ENCODE assay signal across 30 cellular contexts in the genomic region with DNA sequence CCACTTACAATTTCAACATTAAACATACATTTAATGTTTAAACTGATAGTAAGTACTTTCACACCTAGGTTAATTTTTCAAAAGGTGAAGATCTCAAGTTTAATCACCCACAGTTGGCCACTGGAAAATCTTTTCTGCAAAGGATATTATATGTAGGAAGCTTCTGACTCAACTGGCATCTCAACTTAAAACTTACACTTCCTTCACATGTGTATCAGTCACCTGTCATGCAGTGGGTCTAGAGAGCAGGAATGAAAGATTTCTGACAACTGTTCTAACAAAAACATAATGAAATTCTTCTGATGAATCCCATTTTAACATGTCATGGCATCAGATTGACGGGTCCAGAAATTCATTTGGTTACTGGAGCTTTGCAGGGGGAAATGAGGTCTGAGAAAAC.
"Had no signal": no experiment of that assay in that cellular context is flagged by ENCODE, and none has a peak within 500 bp of the region (broad histone marks: within the 10 kb centered on the region; RNA-seq: fewer than 3 reads in every experiment).

No MANE protein-coding gene starts in this region.

- H3K9me3 Mint-ChIP-seq: nephron progenitor cell; stimulated activated naive B cell treated with anti-CD40 and anti-IgM and Interleukin-4, amounts not matched to agents 10 μg/mL and 1 μg/mL and 100 μg/mL, for 72 hours had no signal

- H3K36me3 Mint-ChIP-seq: immature natural killer cell; naive B cell; natural killer cell; stimulated activated naive B cell treated with anti-CD40 and anti-IgM and Interleukin-4, amounts not matched to agents 10 μg/mL and 1 μg/mL and 100 μg/mL, for 72 hours had no signal

- ATAC-seq: left colon; left lung; lower lobe of right lung; natural killer cell; right cardiac atrium; sciatic nerve; stimulated activated naive B cell treated with anti-CD40 and anti-IgM and Interleukin-4, amounts not matched to agents 10 μg/mL and 1 μg/mL and 100 μg/mL, for 72 hours had no signal

- H3K4me1 Mint-ChIP-seq: immature natural killer cell; naive B cell; natural killer cell; stimulated activated naive B cell treated with anti-CD40 and anti-IgM and Interleukin-4, amounts not matched to agents 10 μg/mL and 1 μg/mL and 100 μg/mL, for 72 hours had no signal

- H3K27me3 Mint-ChIP-seq: naive B cell; stimulated activated naive B cell treated with anti-CD40 and anti-IgM and Interleukin-4, amounts not matched to agents 10 μg/mL and 1 μg/mL and 100 μg/mL, for 72 hours had no signal

- H3K4me3 Mint-ChIP-seq: immature natural killer cell; mesothelial cell of epicardium; naive B cell; natural killer cell; nephron progenitor cell; stimulated activated naive B cell treated with anti-CD40 and anti-IgM and Interleukin-4, amounts not matched to agents 10 μg/mL and 1 μg/mL and 100 μg/mL, for 72 hours had no signal

- H3K27ac ChIP-seq: left lung, lower lobe of right lung, ovary, prostate gland, skin epidermis, stomach, testis, thyroid gland, transverse colon, upper lobe of left lung, vagina had no signal

- H3K27me3 ChIP-seq: left lung, ovary, stomach, testis, thyroid gland, transverse colon, upper lobe of left lung, vagina had no signal

- H3K4me3 ChIP-seq: left lung, lower lobe of right lung, ovary, prostate gland, skin epidermis, stomach, testis, thyroid gland, transverse colon, upper lobe of left lung, vagina had no signal

- H3K27ac Mint-ChIP-seq: immature natural killer cell; naive B cell; natural killer cell; nephron progenitor cell; stimulated activated naive B cell treated with anti-CD40 and anti-IgM and Interleukin-4, amounts not matched to agents 10 μg/mL and 1 μg/mL and 100 μg/mL, for 72 hours had no signal

- H3K36me3 ChIP-seq: left lung, lower lobe of right lung, ovary, prostate gland, stomach, thyroid gland, transverse colon, upper lobe of left lung, vagina had no signal

- DNase-seq: hypothalamus; immature natural killer cell; kidney; left colon; left lung; lower lobe of right lung; mammary epithelial cell; mesenchymal stem cell; naive B cell; natural killer cell; nephron progenitor cell; ovary; posterior cingulate gyrus; retina; right cardiac atrium; stimulated activated CD4-positive, alpha-beta T cell treated with anti-CD3 and anti-CD28 coated beads, Interleukin-12 subunit alpha, Interleukin-12 subunit beta, amount 100 ng/mL, for 4 hours; stimulated activated CD4-positive, alpha-beta T cell treated with anti-CD3 and anti-CD28 coated beads, Interleukin-15, amount 100 ng/mL, for 24 hours; stimulated activated CD4-positive, alpha-beta T cell treated with anti-CD3 and anti-CD28 coated beads, Interleukin-2, amount 100 ng/mL, for 24 hours; stimulated activated CD4-positive, alpha-beta T cell treated with anti-CD3 and anti-CD28 coated beads, Interleukin-4, amount 100 ng/mL, for 1 hour; stimulated activated naive B cell treated with anti-CD40 and anti-IgM and Interleukin-4, amounts not matched to agents 10 μg/mL and 1 μg/mL and 100 μg/mL, for 72 hours; stomach; testis; thyroid gland; transverse colon; upper lobe of left lung had no signal

- H3K9me3 ChIP-seq: left lung, lower lobe of right lung, ovary, prostate gland, stomach, testis, thyroid gland, transverse colon, upper lobe of left lung, vagina had no signal
